8 cellular contexts compared by ENCODE assay signal in the genomic region with DNA sequence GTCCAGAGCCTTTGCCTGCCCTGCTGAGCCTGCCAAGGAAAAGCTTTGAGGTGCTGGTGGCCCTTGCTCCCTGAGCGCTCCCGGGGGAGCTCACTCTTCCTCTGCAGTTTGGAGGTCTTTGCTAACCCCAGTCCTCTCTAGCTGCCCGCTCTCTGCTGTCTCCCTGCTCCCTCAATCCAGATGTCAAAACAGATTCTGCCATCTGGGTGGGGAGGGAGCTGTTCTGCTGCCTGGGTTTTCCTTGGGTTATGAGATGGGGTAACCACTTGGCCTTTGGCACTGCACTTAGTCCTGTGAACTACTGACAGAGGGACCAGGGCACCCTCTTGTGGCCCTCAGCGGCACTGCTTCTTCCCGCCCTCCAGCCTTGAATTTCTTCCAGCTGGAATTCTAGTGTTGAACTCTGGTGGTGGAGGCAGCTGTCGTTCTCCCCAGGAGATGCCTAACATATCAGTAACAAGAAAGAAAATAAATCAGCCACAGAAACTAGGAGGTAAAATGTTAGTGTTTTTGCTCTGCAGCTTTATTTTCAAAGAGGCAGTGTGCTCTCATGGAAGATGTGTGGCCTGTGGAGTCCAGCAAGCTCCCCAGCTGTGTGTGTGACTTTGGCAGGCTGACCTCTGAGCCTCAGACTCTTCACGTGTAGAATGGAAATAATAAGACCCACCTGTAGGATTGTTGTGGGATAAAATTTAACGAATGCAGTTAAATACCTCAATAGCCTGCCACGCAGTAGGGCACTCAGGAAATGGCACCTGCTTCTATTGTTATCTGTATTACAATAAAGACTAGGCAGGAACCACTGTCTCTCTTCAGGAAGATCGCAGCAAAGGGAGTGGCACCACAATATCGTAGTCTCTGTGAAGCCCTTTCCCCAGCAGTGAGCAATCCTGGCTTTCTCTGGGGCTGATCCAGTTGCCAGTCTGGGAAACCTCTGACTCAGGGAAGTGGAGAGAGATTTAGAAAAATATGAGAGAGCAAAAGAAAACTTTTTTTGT. TPM values are rescaled to one million over a fixed set of nuclear protein-coding genes. Genes with fewer than 3 reads are reported as not detected.
DNase-seq lines count a peak whose midpoint lies in the region; ATAC-seq, FAIRE-seq and TF ChIP-seq lines count a peak whose summit lies in the region.

No MANE protein-coding gene starts in this region.

- CTCF ChIA-PET in endothelial cell of umbilical vein (lab: Charles Lee): interaction anchor here (0.6 to 5.1 kb wide), 56 partner anchors 8 to 354 kb away, joined by 3 to 120 read pairs (median 4); a partner anchor contains a TSS

- POLR2A ChIA-PET in endothelial cell of umbilical vein (lab: Charles Lee): no interaction called here

- H3K4me1 ChIP-seq in endothelial cell of umbilical vein (ENCODE audit: control insufficient read depth, extremely low read depth, insufficient read depth, low read length): no peaks in the 10 kb centered on the region

- no peaks in the 10 kb centered on the region for H3K79me2 ChIP-seq in endothelial cell of umbilical vein (ENCODE audit: control insufficient read depth, insufficient read depth, low read length)

- BruUV-seq in endothelial cell of umbilical vein (replicated peaks; lab: Mats Ljungman, UMichigan): no TSS peak

- no peaks in the 10 kb centered on the region for H3K9me3 ChIP-seq in endothelial cell of umbilical vein (replicated peaks; ENCODE audit: control insufficient read depth, insufficient read depth, low read length)

- peak; percentile 95 to 96 for TF ChIP-seq CTCF in endothelial cell of umbilical vein (IDR thresholded peaks at IDR 0.05; ENCODE audit: extremely low read depth in 1 of 2, insufficient read depth in 1 of 2, low read depth in 1 of 2, low read length in 2 of 2)

- H2AFZ ChIP-seq in endothelial cell of umbilical vein (ENCODE audit: low read depth, low read length): no peak overlapping the region

- ATAC-seq in HG02885 (IDR thresholded peaks at IDR 0.05; ENCODE audit: poor library complexity, unreplicated experiment) (peak; percentile 69), GM19467 (IDR thresholded peaks at IDR 0.05; ENCODE audit: unreplicated experiment) (no peak)

- no peak for TF ChIP-seq POLR2A in endothelial cell of umbilical vein (IDR thresholded peaks at IDR 0.05; ENCODE audit: low read depth, low read length)

- no peaks in the 10 kb centered on the region for H3K27me3 ChIP-seq in endothelial cell of umbilical vein (ENCODE audit: control insufficient read depth in 2 of 2, insufficient read depth in 2 of 2, low read length in 2 of 2)

- DNase-seq in DMS153 (lab: John Stamatoyannopoulos, UW): peak; percentile 83
- peak; percentile 86 for DNase-seq in NCI-H748 treated with DMSO at 0.1 percent for 48 hours (lab: John Stamatoyannopoulos, UW)
- peak; percentile 81 for DNase-seq in activated CD8-positive, alpha-beta memory T cell treated with anti-CD3 and anti-CD28 coated beads for 24 hours
- peak; percentile 76 for DNase-seq in endothelial cell of umbilical vein (ENCODE audit: low read depth, low spot score)
- peak; percentile 88 for DNase-seq in midbrain (lab: John Stamatoyannopoulos, UW)
- DNase-seq in stimulated activated naive CD4-positive, alpha-beta T cell treated with Interleukin-2 at 50 U/mL for 16 hours (lab: John Stamatoyannopoulos, UW): peak; percentile 31

- intact Hi-C loops in endothelial cell of umbilical vein (cut with micrococcal nuclease): loop anchor here (1.0 kb wide), 2 partner anchors 237 to 264 kb away; no protein-coding TSS in a partner anchor

- H3K27ac ChIP-seq in endothelial cell of umbilical vein (ENCODE audit: insufficient read depth, low read depth, low read length): no peak overlapping the region

- no peaks in the 10 kb centered on the region for H3K36me3 ChIP-seq in endothelial cell of umbilical vein (ENCODE audit: control insufficient read depth in 2 of 2, extremely low read depth in 1 of 2, insufficient read depth in 2 of 2, low read length in 2 of 2)

- no peak overlapping the region for H3K9ac ChIP-seq in endothelial cell of umbilical vein (replicated peaks; ENCODE audit: extremely low read depth, insufficient read depth, low read length)

- H3K9me1 ChIP-seq in endothelial cell of umbilical vein (replicated peaks; ENCODE audit: control insufficient read depth, extremely low read depth, insufficient read depth, low read length): no peaks in the 10 kb centered on the region

- peak; percentile 85 for FAIRE-seq in endothelial cell of umbilical vein (lab: Jason Lieb, UNC)

- no peak overlapping the region for H3K4me2 ChIP-seq in endothelial cell of umbilical vein (ENCODE audit: insufficient read depth, low read length)

- H4K20me1 ChIP-seq in endothelial cell of umbilical vein (replicated peaks; ENCODE audit: control insufficient read depth, extremely low read depth, insufficient read depth, low read length): no peaks in the 10 kb centered on the region

- no peak overlapping the region for H3K4me3 ChIP-seq in endothelial cell of umbilical vein (replicated peaks in 1 of 3; ENCODE audit: insufficient read depth in 1 of 3, low read depth in 1 of 3, low read length in 3 of 3)

- dilution Hi-C loops in endothelial cell of umbilical vein (cut with MboI; ENCODE audit: extremely low pct_ligation_motif_present, low sequenced_read_pairs): no loop called here

TF ChIP-seq in endothelial cell of umbilical vein, 7 proteins besides CTCF, POLR2A, EP300 and RAD21:
- TF ChIP-seq JUN (IDR thresholded peaks at IDR 0.05; ENCODE audit: borderline replicate concordance, insufficient read depth, insufficient read length, low read depth) (no peak), MYC (IDR thresholded peaks at IDR 0.05; ENCODE audit: low read depth, low read length) (no peak), POLR2AphosphoS5 (IDR thresholded peaks at IDR 0.05; ENCODE audit: insufficient read depth, low read depth, low read length) (no peak), FOS (IDR thresholded peaks at IDR 0.05; ENCODE audit: borderline replicate concordance, insufficient read depth, low read length) (no peak), GATA2 (IDR thresholded peaks at IDR 0.05; ENCODE audit: insufficient read depth, insufficient read length, low read depth, low read length) (no peak), EZH2 (IDR thresholded peaks at IDR 0.05; ENCODE audit: borderline replicate concordance, low read depth, low read length, severe bottlenecking) (no peak)
- TF ChIP-seq, protein P1, sequence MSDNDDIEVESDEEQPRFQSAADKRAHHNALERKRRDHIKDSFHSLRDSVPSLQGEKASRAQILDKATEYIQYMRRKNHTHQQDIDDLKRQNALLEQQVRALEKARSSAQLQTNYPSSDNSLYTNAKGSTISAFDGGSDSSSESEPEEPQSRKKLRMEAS (IDR thresholded peaks at IDR 0.05; ENCODE audit: insufficient read depth, insufficient read length): no peak

RNA-seq across cellular contexts. Expression of a gene that starts 23.4 kb away (rescaled TPM):
- total RNA-seq in endothelial cell of umbilical vein: 78.9 and 84.3 TPM in 2 replicates
- polyA plus RNA-seq in endothelial cell of umbilical vein: 101 and 108 TPM in 2 replicates
- polyA plus RNA-seq in endothelial cell of umbilical vein (2011; cell fraction: cytosol; rRNA removed): 66.2 and 77.5 TPM in 2 replicates
- polyA plus RNA-seq in endothelial cell of umbilical vein (2011; cell fraction: nucleus; rRNA removed): 210 and 239 TPM in 2 replicates
- 45.1 and 70.9 TPM in 2 replicates for polyA plus RNA-seq in endothelial cell of umbilical vein (2012)
- 111 and 135 TPM in 2 replicates for polyA minus RNA-seq in endothelial cell of umbilical vein
- 35.0 TPM for polyA minus RNA-seq in endothelial cell of umbilical vein (2011; cell fraction: cytosol; rRNA and poly(A)+ RNA removed)
- polyA minus RNA-seq in endothelial cell of umbilical vein (2011; cell fraction: nucleus; rRNA and poly(A)+ RNA removed): 143 and 150 TPM in 2 replicates

RNA-seq across cellular contexts. Expression of a gene that starts 33.0 kb away (rescaled TPM):
- total RNA-seq in endothelial cell of umbilical vein: 27.2 and 29.0 TPM in 2 replicates
- 14.7 and 15.2 TPM in 2 replicates for polyA plus RNA-seq in endothelial cell of umbilical vein
- 16.3 and 20.6 TPM in 2 replicates for polyA plus RNA-seq in endothelial cell of umbilical vein (2011; cell fraction: cytosol; rRNA removed)
- polyA plus RNA-seq in endothelial cell of umbilical vein (2011; cell fraction: nucleus; rRNA removed): 16.6 and 18.6 TPM in 2 replicates
- polyA plus RNA-seq in endothelial cell of umbilical vein (2012): 16.3 and 27.6 TPM in 2 replicates
- 7.5 and 11.2 TPM in 2 replicates for polyA minus RNA-seq in endothelial cell of umbilical vein
- 129 TPM for polyA minus RNA-seq in endothelial cell of umbilical vein (2011; cell fraction: cytosol; rRNA and poly(A)+ RNA removed)
- polyA minus RNA-seq in endothelial cell of umbilical vein (2011; cell fraction: nucleus; rRNA and poly(A)+ RNA removed): 8.0 and 10.8 TPM in 2 replicates

Comparison
In these comparisons a context has a peak if more than half of its experiments do, and no peak if none do; other contexts are left out.
1. DNase-seq: peak in every context shown above with its lines; median percentile 88 in midbrain; 86 in NCI-H748 treated with DMSO at 0.1 percent for 48 hours; 83 in DMS153; 81 in activated CD8-positive, alpha-beta memory T cell treated with anti-CD3 and anti-CD28 coated beads for 24 hours; 76 in endothelial cell of umbilical vein; 31 in stimulated activated naive CD4-positive, alpha-beta T cell treated with Interleukin-2 at 50 U/mL for 16 hours.